In genomic region chr5:179536676-179537075, GRCh38 we compare ENCODE assay signal across 28 cellular contexts.
"Had no signal": no experiment of that assay in that cellular context is flagged by ENCODE, and none has a peak within 500 bp of the region (broad histone marks: within the 10 kb centered on the region; RNA-seq: fewer than 3 reads in every experiment).

No MANE protein-coding gene starts in this region.

- H3K36me3 Mint-ChIP-seq: mesothelial cell of epicardium; naive B cell; natural killer cell treated with Interleukin-12 subunit alpha and Interleukin-12 subunit beta and Interleukin-15 and Interleukin-18, amount 100 ng/mL, for 72 hours; type B pancreatic cell had no signal

- H3K36me3 ChIP-seq: colonic mucosa, gastrocnemius medialis, heart left ventricle, left lung, neutrophil, right lobe of liver, tibial artery had no signal

- H3K9me3 Mint-ChIP-seq: dendritic cell treated with granulocyte-macrophage colony-stimulating factor and Interleukin-4, amounts not matched to agents 40 ng/mL and 50 ng/mL, for 4 days; mesothelial cell of epicardium; naive B cell; natural killer cell treated with Interleukin-12 subunit alpha and Interleukin-12 subunit beta and Interleukin-15 and Interleukin-18, amount 100 ng/mL, for 72 hours; neural crest cell; stimulated activated effector memory CD8-positive, alpha-beta T cell treated with anti-CD3 and anti-CD28 coated beads, Interleukin-12 subunit alpha, Interleukin-12 subunit beta, amount 100 ng/mL, for 72 hours; type B pancreatic cell had no signal

- H3K4me3 ChIP-seq: colonic mucosa, gastrocnemius medialis, heart left ventricle, left lung, mucosa of descending colon, right lobe of liver, testis, tibial artery had no signal

- H3K9me3 ChIP-seq: colonic mucosa, gastrocnemius medialis, heart left ventricle, left lung, mucosa of descending colon, neutrophil, right lobe of liver, testis, tibial artery had no signal

- DNase-seq: colonic mucosa; effector CD8-positive, alpha-beta T cell; foreskin fibroblast; gastrocnemius medialis; heart left ventricle; hippocampal formation; left cardiac atrium; left lung; mesenchymal stem cell; mucosa of descending colon; naive B cell; right lobe of liver; stimulated activated CD4-positive, alpha-beta T cell treated with anti-CD3 and anti-CD28 coated beads, Interleukin-2, amount 100 ng/mL, for 24 hours; stimulated activated CD4-positive, alpha-beta T cell treated with anti-CD3 and anti-CD28 coated beads, Interleukin-4, amount 100 ng/mL, for 24 hours; stimulated activated naive CD4-positive, alpha-beta T cell treated with Interleukin-2 at 50 U/mL for 16 hours; substantia nigra; testis; tibial artery had no signal

- ATAC-seq: gastrocnemius medialis; heart left ventricle; left cardiac atrium; left lung; mucosa of descending colon; natural killer cell treated with Interleukin-12 subunit alpha and Interleukin-12 subunit beta and Interleukin-15 and Interleukin-18, amount 100 ng/mL, for 72 hours; right lobe of liver; stimulated activated effector memory CD8-positive, alpha-beta T cell treated with anti-CD3 and anti-CD28 coated beads, Interleukin-12 subunit alpha, Interleukin-12 subunit beta, amount 100 ng/mL, for 72 hours had no signal

- H3K4me1 ChIP-seq: colonic mucosa, gastrocnemius medialis, heart left ventricle, left lung, parathyroid adenoma, right lobe of liver, testis, tibial artery had no signal

- H3K27me3 Mint-ChIP-seq: dendritic cell treated with granulocyte-macrophage colony-stimulating factor and Interleukin-4, amounts not matched to agents 40 ng/mL and 50 ng/mL, for 4 days; naive B cell; natural killer cell treated with Interleukin-12 subunit alpha and Interleukin-12 subunit beta and Interleukin-15 and Interleukin-18, amount 100 ng/mL, for 72 hours; type B pancreatic cell had no signal

- H3K4me3 Mint-ChIP-seq: dendritic cell treated with granulocyte-macrophage colony-stimulating factor and Interleukin-4, amounts not matched to agents 40 ng/mL and 50 ng/mL, for 4 days; mesothelial cell of epicardium; naive B cell; natural killer cell treated with Interleukin-12 subunit alpha and Interleukin-12 subunit beta and Interleukin-15 and Interleukin-18, amount 100 ng/mL, for 72 hours; neural crest cell; stimulated activated effector memory CD8-positive, alpha-beta T cell treated with anti-CD3 and anti-CD28 coated beads, Interleukin-12 subunit alpha, Interleukin-12 subunit beta, amount 100 ng/mL, for 72 hours; type B pancreatic cell had no signal

- H3K27me3 ChIP-seq: colonic mucosa, left lung, neutrophil, right lobe of liver, testis had no signal

- H3K27ac Mint-ChIP-seq: dendritic cell treated with granulocyte-macrophage colony-stimulating factor and Interleukin-4, amounts not matched to agents 40 ng/mL and 50 ng/mL, for 4 days; mesothelial cell of epicardium; natural killer cell treated with Interleukin-12 subunit alpha and Interleukin-12 subunit beta and Interleukin-15 and Interleukin-18, amount 100 ng/mL, for 72 hours; progenitor cell of endocrine pancreas; stimulated activated effector memory CD8-positive, alpha-beta T cell treated with anti-CD3 and anti-CD28 coated beads, Interleukin-12 subunit alpha, Interleukin-12 subunit beta, amount 100 ng/mL, for 72 hours; type B pancreatic cell had no signal

- H3K79me2 ChIP-seq: parathyroid adenoma had no signal

- H3K27ac ChIP-seq: colonic mucosa, gastrocnemius medialis, heart left ventricle, left lung, neutrophil, parathyroid adenoma, right lobe of liver, testis, tibial artery had no signal

- H2AFZ ChIP-seq: parathyroid adenoma had no signal

- H3K9ac ChIP-seq: parathyroid adenoma had no signal

- FAIRE-seq: islet of Langerhans had no signal
